ENCODE assay signal across 18 cellular contexts in the genomic region with DNA sequence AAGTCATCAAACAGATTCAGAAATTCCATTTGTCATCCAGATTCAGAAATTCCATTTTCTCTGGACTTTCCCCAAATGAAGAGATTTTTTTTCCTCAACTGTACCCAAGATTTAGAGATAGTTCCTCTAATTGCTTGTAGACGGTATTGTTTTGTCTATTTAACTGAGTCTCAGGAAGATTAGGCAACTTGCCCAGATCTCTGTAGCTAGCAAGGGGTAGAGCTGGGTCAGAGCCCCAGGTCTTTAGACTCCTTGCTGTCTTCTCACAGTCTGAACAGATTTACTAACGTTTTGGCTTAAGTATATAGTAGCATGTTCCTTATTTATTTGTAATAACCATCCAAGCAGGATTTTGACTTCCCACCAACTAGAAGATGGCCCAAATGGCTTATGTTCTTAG.
"Had no signal": no experiment of that assay in that cellular context is flagged by ENCODE, and none has a peak within 500 bp of the region (broad histone marks: within the 10 kb centered on the region; RNA-seq: fewer than 3 reads in every experiment).

No MANE protein-coding gene starts in this region.

- H3K4me3 ChIP-seq: heart left ventricle, prostate gland, right atrium auricular region, spleen, thyroid gland had no signal

- ATAC-seq: activated CD4-positive, alpha-beta T cell treated with anti-CD3 and anti-CD28 coated beads for 36 hours; activated T-cell treated with anti-CD3 and anti-CD28 coated beads, Interleukin-2, amount 50 U/mL, for 4 hours; heart left ventricle; left cardiac atrium had no signal

- H3K27ac ChIP-seq: epithelial cell of prostate, heart left ventricle, prostate gland, right atrium auricular region, spleen, thyroid gland had no signal

- DNase-seq: activated CD4-positive, alpha-beta T cell treated with anti-CD3 and anti-CD28 coated beads for 36 hours; activated CD4-positive, alpha-beta T cell treated with anti-CD3 and anti-CD28 coated beads, Interleukin-2, amount 50 U/mL, for 4 hours; activated CD8-positive, alpha-beta memory T cell treated with anti-CD3 and anti-CD28 coated beads, Interleukin-2, amount 50 U/mL, for 48 hours; activated naive CD4-positive, alpha-beta T cell treated with Interleukin-2 at 50 U/mL for 16 hours; activated naive CD8-positive, alpha-beta T cell treated with anti-CD3 and anti-CD28 coated beads for 36 hours; activated T-cell treated with anti-CD3 and anti-CD28 coated beads, Interleukin-2, amount 50 U/mL, for 4 hours; amniotic stem cell; heart left ventricle; islet precursor cell; left cardiac atrium; spleen; stimulated activated CD4-positive, alpha-beta T cell treated with anti-CD3 and anti-CD28 coated beads, Interleukin-4, amount 100 ng/mL, for 1 hour; stimulated activated naive CD4-positive, alpha-beta T cell; substantia nigra; thyroid gland had no signal

- H3K4me1 ChIP-seq: heart left ventricle, prostate gland, right atrium auricular region, spleen had no signal

- H3K9me3 ChIP-seq: heart left ventricle, prostate gland, right atrium auricular region, spleen, thyroid gland had no signal

- H3K36me3 ChIP-seq: prostate gland had no signal

- H3K27me3 ChIP-seq: heart left ventricle, right atrium auricular region, thyroid gland had no signal
